In the genomic region with DNA sequence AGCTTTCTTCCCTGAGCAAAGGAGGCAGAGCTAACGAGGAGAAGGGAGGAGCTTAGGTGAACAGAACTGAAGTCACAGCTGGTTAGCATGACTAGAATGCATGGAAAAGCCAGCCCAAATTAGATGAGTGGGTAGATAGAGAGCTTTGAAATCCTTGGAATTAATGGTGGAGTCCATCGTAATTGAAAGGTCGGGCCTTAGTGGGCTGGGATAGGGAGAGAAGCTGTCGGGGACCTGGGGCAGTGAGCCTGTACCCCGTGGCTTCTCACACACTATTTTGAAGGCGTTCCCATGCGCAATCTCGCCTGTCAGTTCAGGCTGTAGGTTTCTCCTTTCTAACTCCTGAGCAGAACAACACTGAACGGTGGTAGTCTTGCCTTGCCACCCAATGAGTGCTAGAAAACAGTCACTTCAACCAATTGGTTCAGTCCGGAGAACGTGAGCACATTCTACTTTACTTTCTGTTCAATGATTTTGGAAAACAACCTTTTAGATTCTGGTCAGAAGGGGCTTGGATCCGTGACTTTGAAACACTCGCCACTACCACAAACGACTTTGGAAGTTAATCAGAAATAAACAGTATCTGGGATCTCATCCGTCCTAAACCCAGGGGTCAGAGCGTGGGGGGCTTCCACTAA, we compare ENCODE assay signal across 8 cellular contexts.
DNase-seq lines count a peak whose midpoint lies in the region; ATAC-seq and TF ChIP-seq lines count a peak whose summit lies in the region.

No MANE protein-coding gene starts in this region.

- H3K9me3 ChIP-seq in muscle layer of colon (ENCODE audit: low read length): no peaks in the 10 kb centered on the region
- no peaks in the 10 kb centered on the region for H3K9me3 ChIP-seq in tibial artery

- H3K27ac ChIP-seq in muscle layer of colon (ENCODE audit: low read depth, low read length) (peak overlapping the region; percentile 85), tibial artery (peak overlapping the region; percentile 96)

- peaks cover 17% of the 10 kb centered on the region for H3K4me1 ChIP-seq in muscle layer of colon (ENCODE audit: insufficient read depth, low read length)
- peaks cover 0 to 42% (median 17%) of the 10 kb centered on the region in 4 donors for H3K4me1 ChIP-seq in tibial artery

- TF ChIP-seq CTCF in fibroblast of mammary gland (conservative IDR thresholded peaks at IDR 0.05; ENCODE audit: control insufficient read depth, insufficient read depth, low read depth, low read length): no peak
- TF ChIP-seq CTCF in tibial artery (IDR thresholded peaks at IDR 0.05): no peak

- no peaks in the 10 kb centered on the region for H3K36me3 ChIP-seq in muscle layer of colon (ENCODE audit: insufficient read depth, low read length)
- no peaks in the 10 kb centered on the region for H3K36me3 ChIP-seq in tibial artery

- H3K4me3 ChIP-seq in fibroblast of mammary gland (ENCODE audit: control insufficient read depth, low read depth, low read length) (peak overlapping the region; percentile 79), muscle layer of colon (ENCODE audit: low read depth in 1 of 2, low read length in 2 of 2) (peak overlapping the region; percentile 34 to 87), tibial artery (peak overlapping the region; percentile 82 to 99)

- ATAC-seq in HG03520 (IDR thresholded peaks at IDR 0.05; ENCODE audit: unreplicated experiment): no peak

- H3K27me3 ChIP-seq in muscle layer of colon (ENCODE audit: control insufficient read depth in 1 of 2, insufficient read depth in 2 of 2, low read length in 2 of 2) (no peaks in the 10 kb centered on the region), tibial artery (no peaks in the 10 kb centered on the region)

- DNase-seq in NCI-H2081 (lab: John Stamatoyannopoulos, UW) (peak; percentile 36 to 69), NCI-H2081 treated with DMSO at 0.1 percent for 48 hours (lab: John Stamatoyannopoulos, UW) (no peak), NCI-H226 (peak; percentile 27), fibroblast of mammary gland (ENCODE audit: low read depth) (peak; percentile 76), tibial artery (peak; percentile 66 to 72)
- DNase-seq in activated effector memory CD4-positive, alpha-beta T cell treated with Interleukin-2 at 50 U/mL for 16 hours: peak; percentile 15

- intact Hi-C loops in tibial artery (cut with DNase I; ENCODE audit: low total_unique reads): loop anchor here (10.0 kb wide), 1 partner anchor 171 kb away; no protein-coding TSS in a partner anchor

- H3K9ac ChIP-seq in muscle layer of colon (ENCODE audit: low read length): peak overlapping the region; percentile 71
